1 cellular context compared by ENCODE assay signal in the genomic region with DNA sequence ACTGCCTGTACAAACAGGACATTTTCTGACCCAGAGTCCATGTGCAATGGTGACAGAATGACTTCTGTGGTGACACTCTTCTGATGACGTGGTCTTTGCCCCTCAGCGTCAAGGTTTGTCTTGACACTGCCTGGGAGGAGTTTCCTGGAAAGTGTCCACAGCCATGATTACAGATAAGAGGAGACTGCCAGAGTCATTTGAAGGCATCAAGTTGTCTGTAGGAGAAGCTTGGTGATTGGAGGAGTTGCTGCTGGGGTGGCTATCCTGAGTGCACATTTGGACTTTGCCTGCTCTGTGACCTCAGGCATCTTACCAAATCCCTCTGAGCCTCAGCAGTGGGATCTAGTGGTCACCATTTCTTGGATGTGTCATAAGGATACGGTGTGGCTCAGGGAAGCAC.
TF ChIP-seq lines count a peak whose summit lies in the region.

No MANE protein-coding gene starts in this region.

TF ChIP-seq in K562, 482 proteins besides CTCF, POLR2A, EP300 and RAD21 (continued from another document):
- TF ChIP-seq, protein P1, sequence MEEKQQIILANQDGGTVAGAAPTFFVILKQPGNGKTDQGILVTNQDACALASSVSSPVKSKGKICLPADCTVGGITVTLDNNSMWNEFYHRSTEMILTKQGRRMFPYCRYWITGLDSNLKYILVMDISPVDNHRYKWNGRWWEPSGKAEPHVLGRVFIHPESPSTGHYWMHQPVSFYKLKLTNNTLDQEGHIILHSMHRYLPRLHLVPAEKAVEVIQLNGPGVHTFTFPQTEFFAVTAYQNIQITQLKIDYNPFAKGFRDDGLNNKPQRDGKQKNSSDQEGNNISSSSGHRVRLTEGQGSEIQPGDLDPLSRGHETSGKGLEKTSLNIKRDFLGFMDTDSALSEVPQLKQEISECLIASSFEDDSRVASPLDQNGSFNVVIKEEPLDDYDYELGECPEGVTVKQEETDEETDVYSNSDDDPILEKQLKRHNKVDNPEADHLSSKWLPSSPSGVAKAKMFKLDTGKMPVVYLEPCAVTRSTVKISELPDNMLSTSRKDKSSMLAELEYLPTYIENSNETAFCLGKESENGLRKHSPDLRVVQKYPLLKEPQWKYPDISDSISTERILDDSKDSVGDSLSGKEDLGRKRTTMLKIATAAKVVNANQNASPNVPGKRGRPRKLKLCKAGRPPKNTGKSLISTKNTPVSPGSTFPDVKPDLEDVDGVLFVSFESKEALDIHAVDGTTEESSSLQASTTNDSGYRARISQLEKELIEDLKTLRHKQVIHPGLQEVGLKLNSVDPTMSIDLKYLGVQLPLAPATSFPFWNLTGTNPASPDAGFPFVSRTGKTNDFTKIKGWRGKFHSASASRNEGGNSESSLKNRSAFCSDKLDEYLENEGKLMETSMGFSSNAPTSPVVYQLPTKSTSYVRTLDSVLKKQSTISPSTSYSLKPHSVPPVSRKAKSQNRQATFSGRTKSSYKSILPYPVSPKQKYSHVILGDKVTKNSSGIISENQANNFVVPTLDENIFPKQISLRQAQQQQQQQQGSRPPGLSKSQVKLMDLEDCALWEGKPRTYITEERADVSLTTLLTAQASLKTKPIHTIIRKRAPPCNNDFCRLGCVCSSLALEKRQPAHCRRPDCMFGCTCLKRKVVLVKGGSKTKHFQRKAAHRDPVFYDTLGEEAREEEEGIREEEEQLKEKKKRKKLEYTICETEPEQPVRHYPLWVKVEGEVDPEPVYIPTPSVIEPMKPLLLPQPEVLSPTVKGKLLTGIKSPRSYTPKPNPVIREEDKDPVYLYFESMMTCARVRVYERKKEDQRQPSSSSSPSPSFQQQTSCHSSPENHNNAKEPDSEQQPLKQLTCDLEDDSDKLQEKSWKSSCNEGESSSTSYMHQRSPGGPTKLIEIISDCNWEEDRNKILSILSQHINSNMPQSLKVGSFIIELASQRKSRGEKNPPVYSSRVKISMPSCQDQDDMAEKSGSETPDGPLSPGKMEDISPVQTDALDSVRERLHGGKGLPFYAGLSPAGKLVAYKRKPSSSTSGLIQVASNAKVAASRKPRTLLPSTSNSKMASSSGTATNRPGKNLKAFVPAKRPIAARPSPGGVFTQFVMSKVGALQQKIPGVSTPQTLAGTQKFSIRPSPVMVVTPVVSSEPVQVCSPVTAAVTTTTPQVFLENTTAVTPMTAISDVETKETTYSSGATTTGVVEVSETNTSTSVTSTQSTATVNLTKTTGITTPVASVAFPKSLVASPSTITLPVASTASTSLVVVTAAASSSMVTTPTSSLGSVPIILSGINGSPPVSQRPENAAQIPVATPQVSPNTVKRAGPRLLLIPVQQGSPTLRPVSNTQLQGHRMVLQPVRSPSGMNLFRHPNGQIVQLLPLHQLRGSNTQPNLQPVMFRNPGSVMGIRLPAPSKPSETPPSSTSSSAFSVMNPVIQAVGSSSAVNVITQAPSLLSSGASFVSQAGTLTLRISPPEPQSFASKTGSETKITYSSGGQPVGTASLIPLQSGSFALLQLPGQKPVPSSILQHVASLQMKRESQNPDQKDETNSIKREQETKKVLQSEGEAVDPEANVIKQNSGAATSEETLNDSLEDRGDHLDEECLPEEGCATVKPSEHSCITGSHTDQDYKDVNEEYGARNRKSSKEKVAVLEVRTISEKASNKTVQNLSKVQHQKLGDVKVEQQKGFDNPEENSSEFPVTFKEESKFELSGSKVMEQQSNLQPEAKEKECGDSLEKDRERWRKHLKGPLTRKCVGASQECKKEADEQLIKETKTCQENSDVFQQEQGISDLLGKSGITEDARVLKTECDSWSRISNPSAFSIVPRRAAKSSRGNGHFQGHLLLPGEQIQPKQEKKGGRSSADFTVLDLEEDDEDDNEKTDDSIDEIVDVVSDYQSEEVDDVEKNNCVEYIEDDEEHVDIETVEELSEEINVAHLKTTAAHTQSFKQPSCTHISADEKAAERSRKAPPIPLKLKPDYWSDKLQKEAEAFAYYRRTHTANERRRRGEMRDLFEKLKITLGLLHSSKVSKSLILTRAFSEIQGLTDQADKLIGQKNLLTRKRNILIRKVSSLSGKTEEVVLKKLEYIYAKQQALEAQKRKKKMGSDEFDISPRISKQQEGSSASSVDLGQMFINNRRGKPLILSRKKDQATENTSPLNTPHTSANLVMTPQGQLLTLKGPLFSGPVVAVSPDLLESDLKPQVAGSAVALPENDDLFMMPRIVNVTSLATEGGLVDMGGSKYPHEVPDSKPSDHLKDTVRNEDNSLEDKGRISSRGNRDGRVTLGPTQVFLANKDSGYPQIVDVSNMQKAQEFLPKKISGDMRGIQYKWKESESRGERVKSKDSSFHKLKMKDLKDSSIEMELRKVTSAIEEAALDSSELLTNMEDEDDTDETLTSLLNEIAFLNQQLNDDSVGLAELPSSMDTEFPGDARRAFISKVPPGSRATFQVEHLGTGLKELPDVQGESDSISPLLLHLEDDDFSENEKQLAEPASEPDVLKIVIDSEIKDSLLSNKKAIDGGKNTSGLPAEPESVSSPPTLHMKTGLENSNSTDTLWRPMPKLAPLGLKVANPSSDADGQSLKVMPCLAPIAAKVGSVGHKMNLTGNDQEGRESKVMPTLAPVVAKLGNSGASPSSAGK (IDR thresholded peaks at IDR 0.05) = peak; percentile 71
- TF ChIP-seq, protein P2, sequence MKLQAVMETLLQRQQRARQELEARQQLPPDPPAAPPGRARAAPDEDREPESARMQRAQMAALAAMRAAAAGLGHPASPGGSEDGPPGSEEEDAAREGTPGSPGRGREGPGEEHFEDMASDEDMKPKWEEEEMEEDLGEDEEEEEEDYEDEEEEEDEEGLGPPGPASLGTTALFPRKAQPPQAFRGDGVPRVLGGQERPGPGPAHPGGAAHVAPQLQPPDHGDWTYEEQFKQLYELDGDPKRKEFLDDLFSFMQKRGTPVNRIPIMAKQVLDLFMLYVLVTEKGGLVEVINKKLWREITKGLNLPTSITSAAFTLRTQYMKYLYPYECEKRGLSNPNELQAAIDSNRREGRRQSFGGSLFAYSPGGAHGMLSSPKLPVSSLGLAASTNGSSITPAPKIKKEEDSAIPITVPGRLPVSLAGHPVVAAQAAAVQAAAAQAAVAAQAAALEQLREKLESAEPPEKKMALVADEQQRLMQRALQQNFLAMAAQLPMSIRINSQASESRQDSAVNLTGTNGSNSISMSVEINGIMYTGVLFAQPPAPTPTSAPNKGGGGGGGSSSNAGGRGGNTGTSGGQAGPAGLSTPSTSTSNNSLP (IDR thresholded peaks at IDR 0.05; ENCODE audit: borderline replicate concordance, low read depth, low read length) = no peak
- no peak for TF ChIP-seq ZNF134 (CRISPR knock-in tag; conservative IDR thresholded peaks at IDR 0.05)
